In the genomic region with DNA sequence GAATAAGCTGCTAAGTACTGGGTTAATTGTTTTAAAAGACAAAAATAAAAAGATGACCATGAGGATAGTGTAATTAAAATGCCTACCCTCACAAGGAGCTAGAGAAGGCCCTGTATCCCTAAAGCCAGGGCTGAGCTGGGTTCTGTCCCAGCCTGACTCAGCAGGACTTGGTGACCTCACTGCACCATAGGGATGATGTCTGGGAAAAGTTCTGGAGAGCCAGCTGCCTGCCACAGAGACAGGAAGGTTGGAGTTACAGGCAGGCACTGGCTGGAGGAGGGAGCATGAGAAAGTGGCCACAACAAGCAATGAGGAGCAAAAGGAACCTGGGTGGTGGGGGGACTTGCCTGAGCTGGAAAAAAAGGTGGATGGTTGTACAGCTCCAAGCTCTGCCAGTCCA, we compare ENCODE assay signal across 29 cellular contexts. TPM values are rescaled to one million over a fixed set of nuclear protein-coding genes. Genes with fewer than 3 reads are reported as not detected.
"Had no signal": no experiment of that assay in that cellular context is flagged by ENCODE, and none has a peak within 500 bp of the region (broad histone marks: within the 10 kb centered on the region; RNA-seq: fewer than 3 reads in every experiment).

No MANE protein-coding gene starts in this region.

- H3K4me2 ChIP-seq: SK-N-SH had no signal

- H3K4me3 Mint-ChIP-seq: activated CD4-positive, alpha-beta T cell treated with anti-CD3 and anti-CD28 coated beads for 36 hours; activated CD8-positive, alpha-beta T cell treated with anti-CD3 and anti-CD28 coated beads for 36 hours; activated naive CD4-positive, alpha-beta T cell treated with anti-CD3 and anti-CD28 coated beads, Interleukin-2, amount 10 ng/mL, durations not matched to agents 7 days and 5 days; activated naive CD8-positive, alpha-beta T cell treated with anti-CD3 and anti-CD28 coated beads for 36 hours; activated T-cell treated with anti-CD3 and anti-CD28 coated beads, Interleukin-2, amount 50 U/mL, for 72 hours; central memory CD8-positive, alpha-beta T cell had no signal

- H3K36me3 Mint-ChIP-seq: activated naive CD4-positive, alpha-beta T cell treated with anti-CD3 and anti-CD28 coated beads, Interleukin-2, amount 10 ng/mL, durations not matched to agents 7 days and 5 days; activated naive CD8-positive, alpha-beta T cell treated with anti-CD3 and anti-CD28 coated beads for 36 hours had no signal

- H3K4me1 ChIP-seq: Peyer's patch, SJCRH30 had no signal

- H3K4me3 ChIP-seq: Peyer's patch, SJCRH30 had no signal

- ATAC-seq: activated CD4-positive, alpha-beta T cell treated with anti-CD3 and anti-CD28 coated beads for 36 hours; activated CD8-positive, alpha-beta T cell treated with anti-CD3 and anti-CD28 coated beads for 36 hours; activated T-cell treated with anti-CD3 and anti-CD28 coated beads, Interleukin-2, amount 50 U/mL, for 72 hours had no signal

- H3K9ac ChIP-seq: SK-N-SH had no signal

- H3K27ac Mint-ChIP-seq: activated CD4-positive, alpha-beta T cell treated with anti-CD3 and anti-CD28 coated beads for 36 hours; activated CD8-positive, alpha-beta T cell treated with anti-CD3 and anti-CD28 coated beads for 36 hours; activated naive CD4-positive, alpha-beta T cell treated with anti-CD3 and anti-CD28 coated beads, Interleukin-2, amount 10 ng/mL, durations not matched to agents 7 days and 5 days; activated naive CD8-positive, alpha-beta T cell treated with anti-CD3 and anti-CD28 coated beads for 36 hours; activated T-cell treated with anti-CD3 and anti-CD28 coated beads, Interleukin-2, amount 50 U/mL, for 72 hours; activated T-helper 2 cell treated with anti-CD3 and anti-CD28 coated beads, Interferon-gamma antibody, Interleukin-2, Interleukin-4, amounts not matched to agents 10 μg/mL and 5 μg/mL and 100 μg/mL, durations not matched to agents 14 hours and 24 hours and 36 hours had no signal

- H3K4me1 Mint-ChIP-seq: activated CD4-positive, alpha-beta T cell treated with anti-CD3 and anti-CD28 coated beads for 36 hours; activated naive CD4-positive, alpha-beta T cell treated with anti-CD3 and anti-CD28 coated beads, Interleukin-2, amount 10 ng/mL, durations not matched to agents 7 days and 5 days; activated naive CD8-positive, alpha-beta T cell treated with anti-CD3 and anti-CD28 coated beads for 36 hours; central memory CD8-positive, alpha-beta T cell had no signal

- H3K27me3 ChIP-seq: Peyer's patch, SJCRH30 had no signal

- H3K9me3 Mint-ChIP-seq: activated CD8-positive, alpha-beta T cell treated with anti-CD3 and anti-CD28 coated beads for 36 hours; activated naive CD4-positive, alpha-beta T cell treated with anti-CD3 and anti-CD28 coated beads, Interleukin-2, amount 10 ng/mL, durations not matched to agents 7 days and 5 days; activated naive CD8-positive, alpha-beta T cell treated with anti-CD3 and anti-CD28 coated beads for 36 hours; activated T-cell treated with anti-CD3 and anti-CD28 coated beads, Interleukin-2, amount 50 U/mL, for 72 hours; activated T-helper 2 cell treated with anti-CD3 and anti-CD28 coated beads, Interferon-gamma antibody, Interleukin-2, Interleukin-4, amounts not matched to agents 10 μg/mL and 5 μg/mL and 100 μg/mL, durations not matched to agents 14 hours and 24 hours and 36 hours; central memory CD8-positive, alpha-beta T cell had no signal

- H3K27ac ChIP-seq: Peyer's patch, RWPE1, SJCRH30, VCaP had no signal

- DNase-seq: activated CD4-positive, alpha-beta T cell treated with anti-CD3 and anti-CD28 coated beads for 36 hours; activated CD4-positive, alpha-beta T cell treated with anti-CD3 and anti-CD28 coated beads, Interleukin-2, amount 50 U/mL, for 1 hour; activated CD8-positive, alpha-beta memory T cell treated with anti-CD3 and anti-CD28 coated beads, Interleukin-2, amount 50 U/mL, for 4 hours; activated CD8-positive, alpha-beta T cell treated with anti-CD3 and anti-CD28 coated beads for 36 hours; activated gamma-delta T cell treated with Interleukin-2 at 50 U/mL for 16 hours; activated naive CD4-positive, alpha-beta T cell treated with anti-CD3 and anti-CD28 coated beads, Interleukin-2, amount 10 ng/mL, durations not matched to agents 7 days and 5 days; activated naive CD8-positive, alpha-beta T cell treated with anti-CD3 and anti-CD28 coated beads for 36 hours; activated T-cell treated with anti-CD3 and anti-CD28 coated beads, Interleukin-2, amount 50 U/mL, for 72 hours; Kasumi-1; KBM-7; NCI-H1092 treated with DMSO at 0.1 percent for 48 hours; NCI-H1417 treated with DMSO at 0.1 percent for 48 hours; NCI-H1694; NCI-H2029; NCI-H2107; NCI-H2171 treated with DMSO at 0.1 percent for 48 hours; NCI-H226; NCI-H510A; NCI-H526 treated with DMSO at 0.1 percent for 48 hours; Peyer's patch; Right ventricle myocardium superior; SJCRH30; SK-N-SH; T-helper 1 cell had no signal

- H3K36me3 ChIP-seq: Peyer's patch, SJCRH30 had no signal

RNA-seq across cellular contexts. Expression of a gene that starts 5.7 kb away (rescaled TPM):
- total RNA-seq: activated CD8-positive, alpha-beta T cell treated with anti-CD3 and anti-CD28 coated beads for 36 hours; activated naive CD8-positive, alpha-beta T cell treated with anti-CD3 and anti-CD28 coated beads for 36 hours; activated T-cell treated with anti-CD3 and anti-CD28 coated beads, Interleukin-2, amount 50 U/mL, for 72 hours; bronchial epithelial cell; Right ventricle myocardium superior; SJCRH30 had no signal
